In genomic region chr5:68930139-68930538, GRCh38 we compare ENCODE assay signal across 31 cellular contexts.
"Had no signal": no experiment of that assay in that cellular context is flagged by ENCODE, and none has a peak within 500 bp of the region (broad histone marks: within the 10 kb centered on the region; RNA-seq: fewer than 3 reads in every experiment).

No MANE protein-coding gene starts in this region.

- FAIRE-seq: islet of Langerhans, kidney had no signal

- H3K27ac ChIP-seq: left lung, lower lobe of right lung, neural progenitor cell, neutrophil, parathyroid adenoma, right atrium auricular region, right lobe of liver, suprapubic skin, thoracic aorta, tibial nerve, vagina had no signal

- H3K4me3 Mint-ChIP-seq: immature natural killer cell; mesothelial cell of epicardium; naive B cell; natural killer cell; nephron progenitor cell; neural progenitor cell; stimulated activated naive CD8-positive, alpha-beta T cell treated with anti-CD3 and anti-CD28 coated beads, Interleukin-15, Interleukin-2, amounts not matched to agents 100 ng/mL and 50 ng/mL, for 24 hours; type B pancreatic cell had no signal

- H3K36me3 ChIP-seq: left lung, lower lobe of right lung, neural progenitor cell, neutrophil, right atrium auricular region, right lobe of liver, suprapubic skin, thoracic aorta, tibial nerve, vagina had no signal

- DNase-seq: hypothalamus; immature natural killer cell; kidney; left colon; left lung; lower lobe of right lung; mesendoderm; naive B cell; natural killer cell; nephron progenitor cell; occipital lobe; right lobe of liver; stimulated activated CD4-positive, alpha-beta T cell treated with anti-CD3 and anti-CD28 coated beads, Interleukin-1b, Interleukin-23, amount 100 ng/mL, for 48 hours; stimulated activated CD4-positive, alpha-beta T cell treated with anti-CD3 and anti-CD28 coated beads, Interleukin-2, amount 100 ng/mL, for 48 hours; stimulated activated CD4-positive, alpha-beta T cell treated with anti-CD3 and anti-CD28 coated beads, Interleukin-4, amount 100 ng/mL, for 4 hours; stimulated activated CD8-positive, alpha-beta memory T cell treated with anti-CD3 and anti-CD28 coated beads, Interleukin-4, amount 100 ng/mL, for 48 hours; stimulated activated naive CD4-positive, alpha-beta T cell had no signal

- H2AFZ ChIP-seq: neural progenitor cell, parathyroid adenoma had no signal

- H3K27ac Mint-ChIP-seq: immature natural killer cell; mesothelial cell of epicardium; naive B cell; natural killer cell; nephron progenitor cell; neural progenitor cell; progenitor cell of endocrine pancreas; stimulated activated naive CD8-positive, alpha-beta T cell treated with anti-CD3 and anti-CD28 coated beads, Interleukin-15, Interleukin-2, amounts not matched to agents 100 ng/mL and 50 ng/mL, for 24 hours; type B pancreatic cell had no signal

- H3K36me3 Mint-ChIP-seq: immature natural killer cell, natural killer cell, neural progenitor cell, type B pancreatic cell had no signal

- H3K79me2 ChIP-seq: parathyroid adenoma had no signal

- H3K4me3 ChIP-seq: left lung, lower lobe of right lung, neural progenitor cell, right atrium auricular region, right lobe of liver, smooth muscle cell, suprapubic skin, thoracic aorta, tibial nerve, vagina had no signal

- H3K9ac ChIP-seq: neural progenitor cell, parathyroid adenoma had no signal

- H3K4me2 ChIP-seq: neural progenitor cell, smooth muscle cell had no signal

- H3K27me3 ChIP-seq: left lung, neural progenitor cell, neutrophil, right atrium auricular region, right lobe of liver, suprapubic skin, tibial nerve, vagina had no signal

- H3K9me3 ChIP-seq: right atrium auricular region, right lobe of liver, suprapubic skin, vagina had no signal

- H3K4me1 ChIP-seq: left lung, lower lobe of right lung, neural progenitor cell, parathyroid adenoma, right atrium auricular region, right lobe of liver, suprapubic skin, tibial nerve, vagina had no signal

- H3K4me1 Mint-ChIP-seq: immature natural killer cell, mesothelial cell of epicardium, naive B cell, natural killer cell, nephron progenitor cell, neural progenitor cell had no signal

- ATAC-seq: left colon, left lung, natural killer cell, right lobe of liver had no signal
